ENCODE assay signal across 9 cellular contexts in the genomic region with DNA sequence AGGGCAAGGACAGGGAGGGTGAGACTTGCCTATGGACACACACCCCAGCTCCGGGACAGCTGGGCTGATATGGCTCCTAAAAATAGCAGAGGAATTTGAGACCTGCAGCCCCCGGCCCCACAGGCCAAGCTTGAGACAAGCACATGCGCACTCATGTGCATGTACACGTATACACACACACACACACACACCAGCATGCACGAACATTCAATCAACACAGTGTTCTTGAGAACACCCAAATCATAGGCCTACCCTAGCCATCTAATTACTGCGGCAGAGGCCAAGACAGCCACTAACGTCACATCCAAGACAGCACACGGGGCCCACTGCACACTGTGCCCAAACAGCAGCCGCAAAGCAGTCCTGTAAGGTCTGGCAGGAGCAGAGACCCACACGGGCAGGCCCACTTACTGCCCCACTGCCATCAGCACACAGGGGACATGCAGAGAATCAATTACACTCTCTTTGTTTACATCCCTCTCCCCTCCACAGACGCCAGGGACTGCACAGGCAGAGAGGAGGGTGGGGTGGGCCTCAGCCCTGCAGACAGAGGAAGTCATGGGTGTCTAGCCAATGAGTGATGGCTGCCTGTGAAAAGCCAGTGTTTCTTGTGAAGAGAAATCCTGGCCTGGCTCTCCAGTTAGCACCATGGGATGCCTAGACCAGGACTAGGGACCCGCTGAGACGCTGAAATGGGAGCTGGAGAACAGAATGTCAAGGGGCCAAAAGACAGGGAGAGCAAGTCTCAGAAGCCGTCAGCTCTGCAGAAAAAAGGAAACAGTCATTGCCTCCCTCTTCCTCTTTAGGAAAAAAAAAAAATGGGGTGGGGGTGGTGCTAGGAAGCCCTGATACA. TPM values are rescaled to one million over a fixed set of nuclear protein-coding genes. Genes with fewer than 3 reads are reported as not detected.
A peak's percentile ranks its signal among the peaks of the same experiment; 100 is the strongest.
DNase-seq lines count a peak whose midpoint lies in the region; ATAC-seq, FAIRE-seq and TF ChIP-seq lines count a peak whose summit lies in the region.
"Had no signal": no experiment of that assay in that cellular context is flagged by ENCODE, and none has a peak within 500 bp of the region (broad histone marks: within the 10 kb centered on the region; RNA-seq: fewer than 3 reads in every experiment).

No MANE protein-coding gene starts in this region.

- H3K9ac ChIP-seq in K562 (ENCODE audit: insufficient read depth in 1 of 2, low read depth in 2 of 2, low read length in 2 of 2): peak overlapping the region in 1 of 2 experiments; percentile 73; a peak in 2 of 4 replicates

- H3K9me1 ChIP-seq in K562 (ENCODE audit: control insufficient read depth, insufficient read depth, low read length): peaks cover 7% of the 10 kb centered on the region

- no peak for TF ChIP-seq RAD21 in K562 (CRISPR knock-in tag; conservative IDR thresholded peaks at IDR 0.05 in 1 of 2, IDR thresholded peaks at IDR 0.05 in 1 of 2)

- H3K27ac ChIP-seq in K562 (ENCODE audit: extremely low read depth, low read depth, low read length): peak overlapping the region; percentile 39
- H3K27ac ChIP-seq in mesodermal cell (ENCODE audit: low read depth, low read length, severe bottlenecking): peak overlapping the region; percentile 87
- peak overlapping the region; percentile 37 to 70 (median 67) for H3K27ac ChIP-seq in thyroid gland

- H3K79me2 ChIP-seq in K562 (ENCODE audit: control insufficient read depth, insufficient read depth, low read length): peaks cover 81% of the 10 kb centered on the region

- FAIRE-seq in K562 (lab: Jason Lieb, UNC): no peak
- FAIRE-seq: bronchial epithelial cell had no signal

- DNase-seq in activated T-cell treated with anti-CD3 and anti-CD28 coated beads for 1 hour (ENCODE audit: low read depth) (peak; percentile 40), activated T-cell treated with anti-CD3 and anti-CD28 coated beads for 4 hours (no peak), K562 (ENCODE audit: extremely low read depth in 1 of 4, low spot score in 3 of 4) (peak in 1 of 4 experiments; percentile 38), thyroid gland (no peak), occipital lobe (lab: John Stamatoyannopoulos, UW) (no peak), RKO (ENCODE audit: low spot score) (no peak)

- TF ChIP-seq CTCF in K562 (IDR thresholded peaks at IDR 0.05 in 2 of 3, conservative IDR thresholded peaks at IDR 0.05 in 1 of 3; ENCODE audit: insufficient read depth in 2 of 3, low read depth in 1 of 3, low read length in 3 of 3): no peak
- no peak for TF ChIP-seq CTCF in thyroid gland (IDR thresholded peaks at IDR 0.05)

- H3K36me3 ChIP-seq in K562 (ENCODE audit: control insufficient read depth, insufficient read depth, low read length): peaks cover 15% of the 10 kb centered on the region
- peaks cover 3% of the 10 kb centered on the region for H3K36me3 ChIP-seq in mesodermal cell (ENCODE audit: control insufficient read depth, insufficient read depth, low read length)
- H3K36me3 ChIP-seq in thyroid gland: no peaks in the 10 kb centered on the region

- POLR2A ChIA-PET in K562 (lab: Yijun Ruan, JAX): interaction anchor here (0.6 to 1.2 kb wide), 5 partner anchors 9 to 1193 kb away, joined by 3 read pairs; no protein-coding TSS in a partner anchor

- H4K20me1 ChIP-seq in K562 (replicated peaks; ENCODE audit: control insufficient read depth, insufficient read depth, low read length): peaks cover 15% of the 10 kb centered on the region

- H3K9me3 ChIP-seq in K562 (replicated peaks; ENCODE audit: control insufficient read depth, insufficient read depth, low read depth, low read length) (no peaks in the 10 kb centered on the region), mesodermal cell (ENCODE audit: control insufficient read depth, low read length) (no peaks in the 10 kb centered on the region), thyroid gland (no peaks in the 10 kb centered on the region)

- TF ChIP-seq POLR2A in K562 (conservative IDR thresholded peaks at IDR 0.05) (no peak), thyroid gland (IDR thresholded peaks at IDR 0.05) (no peak)

- H3K4me3 ChIP-seq in K562 (peak overlapping the region; percentile 18), mesodermal cell (ENCODE audit: extremely low read depth, insufficient read depth, low read length, poor library complexity, severe bottlenecking) (peak overlapping the region; percentile 21), thyroid gland (replicated peaks in 1 of 3) (peak overlapping the region in 1 of 3 donors; percentile 9)

- 29% methylated on average over 14 of the region's 14 CpGs for WGBS in K562 (ENCODE audit: insufficient coverage, low coverage, missing lambda C conversion rate)
- WGBS in mesodermal cell (ENCODE audit: insufficient coverage in 2 of 2), 2 experiments: 65 to 74% methylated on average over 12 of the region's 14 CpGs
- WGBS in thyroid gland, 2 donors: 62 to 68% methylated on average over 11 to 12 of the region's 14 CpGs

- no TSS peak for BruUV-seq in K562 (replicated peaks; lab: Mats Ljungman, UMichigan)

- no peaks in the 10 kb centered on the region for H3K27me3 ChIP-seq in K562 (ENCODE audit: control insufficient read depth in 2 of 2, insufficient read depth in 2 of 2, low read length in 2 of 2)
- no peaks in the 10 kb centered on the region for H3K27me3 ChIP-seq in thyroid gland

- in situ Hi-C loops in K562 (cut with MboI): no loop called here

- peak overlapping the region; percentile 74 for H3K4me2 ChIP-seq in K562 (ENCODE audit: insufficient read depth, low read length)

- H2AFZ ChIP-seq in K562 (ENCODE audit: low read depth, low read length): no peak overlapping the region

- peaks cover 44 to 46% of the 10 kb centered on the region in 2 experiments for H3K4me1 ChIP-seq in K562 (replicated peaks in 1 of 2; ENCODE audit: control insufficient read depth in 2 of 2, insufficient read depth in 2 of 2, low read length in 2 of 2)
- H3K4me1 ChIP-seq in mesodermal cell (ENCODE audit: control insufficient read depth, insufficient read depth, low read length, poor library complexity, severe bottlenecking): peaks cover 49% of the 10 kb centered on the region
- H3K4me1 ChIP-seq in thyroid gland: peaks cover 17 to 48% of the 10 kb centered on the region in 2 donors

- TF ChIP-seq EP300 in K562 (IDR thresholded peaks at IDR 0.05; ENCODE audit: low read length): no peak

- intact Hi-C loops in K562 (cut with micrococcal nuclease): loop anchor here (10.0 kb wide), 4 partner anchors 104 to 474 kb away; partner anchors contain the start of gene CRYBA1
- intact Hi-C loops in thyroid gland (cut with DNase I): no loop called here

- CTCF ChIA-PET in K562 (lab: Yijun Ruan, JAX; ENCODE audit: low intra/inter-chr PET ratio): interaction anchor here (0.6 kb wide), 1 partner anchor 452 kb away, joined by 3 read pairs; no protein-coding TSS in a partner anchor

- ATAC-seq in SK-N-SH treated with all-trans-retinoic acid at 6 μM for 48 hours (peak; percentile 2; the same call in 2 of the 3 replicates), K562 (peak; percentile 34)

TF ChIP-seq in SK-N-SH treated with all-trans-retinoic acid at 6 μM for 48 hours, 23 proteins besides CTCF, POLR2A, EP300 and RAD21 (continues in another document):
- TF ChIP-seq, protein P1, sequence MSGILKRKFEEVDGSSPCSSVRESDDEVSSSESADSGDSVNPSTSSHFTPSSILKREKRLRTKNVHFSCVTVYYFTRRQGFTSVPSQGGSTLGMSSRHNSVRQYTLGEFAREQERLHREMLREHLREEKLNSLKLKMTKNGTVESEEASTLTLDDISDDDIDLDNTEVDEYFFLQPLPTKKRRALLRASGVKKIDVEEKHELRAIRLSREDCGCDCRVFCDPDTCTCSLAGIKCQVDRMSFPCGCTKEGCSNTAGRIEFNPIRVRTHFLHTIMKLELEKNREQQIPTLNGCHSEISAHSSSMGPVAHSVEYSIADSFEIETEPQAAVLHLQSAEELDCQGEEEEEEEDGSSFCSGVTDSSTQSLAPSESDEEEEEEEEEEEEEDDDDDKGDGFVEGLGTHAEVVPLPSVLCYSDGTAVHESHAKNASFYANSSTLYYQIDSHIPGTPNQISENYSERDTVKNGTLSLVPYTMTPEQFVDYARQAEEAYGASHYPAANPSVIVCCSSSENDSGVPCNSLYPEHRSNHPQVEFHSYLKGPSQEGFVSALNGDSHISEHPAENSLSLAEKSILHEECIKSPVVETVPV (CRISPR knock-in tag; IDR thresholded peaks at IDR 0.05): no peak

TF ChIP-seq in K562, 482 proteins besides CTCF, POLR2A, EP300 and RAD21 (continues in another document):
- TF ChIP-seq MXI1 (IDR thresholded peaks at IDR 0.05; ENCODE audit: low read depth, low read length): no peak
- no peak for TF ChIP-seq GTF2E2 (tag; IDR thresholded peaks at IDR 0.05)
- no peak for TF ChIP-seq HDAC8 (tag; IDR thresholded peaks at IDR 0.05)
- no peak for TF ChIP-seq ZKSCAN8 (CRISPR knock-in tag; IDR thresholded peaks at IDR 0.05)
- TF ChIP-seq SIN3A (IDR thresholded peaks at IDR 0.05; ENCODE audit: borderline replicate concordance in 2 of 2, control insufficient read depth in 1 of 2, low read depth in 2 of 2, low read length in 2 of 2): no peak

RNA-seq across cellular contexts. Expression of gene MYO18A, which starts 39.3 kb away (rescaled TPM):
- 148 and 349 TPM in 2 replicates for total RNA-seq in K562 (2011; cell fraction: chromatin; rRNA removed; ENCODE audit: low replicate concordance)
- total RNA-seq in K562 (2011; cell fraction: nucleolus; rRNA removed): 124 and 136 TPM in 2 replicates
- total RNA-seq in K562 (2011; cell fraction: nucleoplasm; rRNA removed): 129 and 134 TPM in 2 replicates
- total RNA-seq in K562 (2014; rRNA removed): 41.7 and 42.3 TPM in 2 replicates
- 10.4 and 16.4 TPM in 2 replicates for total RNA-seq in K562 (2014; rRNA removed; fragmentation: Illumina TruSeq; extraction: Trizol)
- 17.1 and 19.2 TPM in 2 replicates for total RNA-seq in K562 (2015; rRNA removed; fragmentation: Illumina TruSeq; extraction: Trizol)
- total RNA-seq in K562 (2021): 51.8 and 65.4 TPM in 2 replicates
- 8.1 and 10.7 TPM in 2 replicates for polyA plus RNA-seq in K562 (2011; rRNA removed)
- 7.3 and 9.5 TPM in 2 replicates for polyA plus RNA-seq in K562 (2011; cell fraction: cytosol; rRNA removed)
- 62.2 and 107 TPM in 2 replicates for polyA plus RNA-seq in K562 (2011; cell fraction: nucleus; rRNA removed)
- 31.3 and 34.9 TPM in 2 replicates for polyA plus RNA-seq in K562 (2012)
- 34.4 and 39.1 TPM in 2 replicates for polyA plus RNA-seq in K562 (2014; fragmentation: Illumina TruSeq; extraction: Trizol)
- 1 to 10 TPM; 2.5 TPM for polyA plus RNA-seq in K562 (2014; fragmentation: Nextera tagmentation; extraction: Ambion mirVana)
- 20.4 and 32.3 TPM in 2 replicates for polyA plus RNA-seq in K562 (2014; rRNA removed)
- polyA minus RNA-seq in K562 (2011; rRNA and poly(A)+ RNA removed): 12.1 and 19.8 TPM in 2 replicates
- 22.1 and 22.6 TPM in 2 replicates for polyA minus RNA-seq in K562 (2011; cell fraction: cytosol; rRNA and poly(A)+ RNA removed)
- 40.4 and 54.3 TPM in 2 replicates for polyA minus RNA-seq in K562 (2011; cell fraction: nucleus; rRNA and poly(A)+ RNA removed)
- 37.5 TPM for polyA plus RNA-seq in mesodermal cell (2013, experiment 1 of 2)
- polyA plus RNA-seq in mesodermal cell (2013, experiment 2 of 2): 23.9 TPM
- total RNA-seq in thyroid gland: 10 to 100 TPM; 32.1 to 49.8 (median 40.6) TPM
- total RNA-seq in occipital lobe: 68.5 TPM
